ENCODE assay signal across 20 cellular contexts in genomic region chr18:33541316-33541715, GRCh38. TPM values are rescaled to one million over a fixed set of nuclear protein-coding genes. Genes with fewer than 3 reads are reported as not detected.
DNase-seq lines count a peak whose midpoint lies in the region; ATAC-seq, FAIRE-seq and TF ChIP-seq lines count a peak whose summit lies in the region.
"Had no signal": no experiment of that assay in that cellular context is flagged by ENCODE, and none has a peak within 500 bp of the region (broad histone marks: within the 10 kb centered on the region; RNA-seq: fewer than 3 reads in every experiment).

No MANE protein-coding gene starts in this region.

- no peak for TF ChIP-seq CTCF in spleen (IDR thresholded peaks at IDR 0.05 in 8 of 11, conservative IDR thresholded peaks at IDR 0.05 in 3 of 11)

- peak; percentile 18 for FAIRE-seq in GM18507 (lab: Jason Lieb, UNC)
- FAIRE-seq: G401.6, GM12892, GM19239 had no signal

- no peaks in the 10 kb centered on the region for H3K4me1 ChIP-seq in spleen

- no peaks in the 10 kb centered on the region for H3K27me3 ChIP-seq in spleen (replicated peaks in 1 of 7)

- peaks cover 0 to 6% (median 0%) of the 10 kb centered on the region in 8 donors for H3K9me3 ChIP-seq in spleen

- peak; percentile 57 for ATAC-seq in HG02981 (IDR thresholded peaks at IDR 0.05; ENCODE audit: unreplicated experiment)
- ATAC-seq in HG03354 (IDR thresholded peaks at IDR 0.05; ENCODE audit: poor library complexity, severe bottlenecking, unreplicated experiment), result peak; percentile 59

- H3K27ac ChIP-seq in spleen, result no peak overlapping the region

- DNase-seq in GM18507 (ENCODE audit: extremely low spot score, insufficient read length, low read depth) (no peak), spleen (no peak), NCI-H2196 treated with DMSO at 0.1 percent for 48 hours (lab: John Stamatoyannopoulos, UW; ENCODE audit: unreplicated experiment) (no peak)
- no peak for DNase-seq in activated T-cell treated with anti-CD3 and anti-CD28 coated beads, Interleukin-2, amount 50 U/mL, for 48 hours
- DNase-seq: C1 segment of cervical spinal cord; Calu3; CD4-positive, alpha-beta memory T cell; COR-L47; DMS153; DND-41; GOT3; H7; HCEC 1CT had no signal

- H3K36me3 ChIP-seq in spleen, result no peaks in the 10 kb centered on the region

- no peak overlapping the region for H3K4me3 ChIP-seq in spleen

- intact Hi-C loops in spleen (cut with DNase I; ENCODE audit: low total_unique reads), result no loop called here

- WGBS in spleen, 5 donors, result 29 to 44% (median 40%) methylated on average over 3 of the region's 3 CpGs

- TF ChIP-seq POLR2A in spleen (IDR thresholded peaks at IDR 0.05), result no peak

RNA-seq across cellular contexts. Expression of gene ASXL3, which starts 36.7 kb away (rescaled TPM):
- 1 to 10 TPM in 4 of 7 donors, under 1 TPM in 3; 0.29 to 3.5 (median 1.0) TPM for total RNA-seq in spleen
- polyA plus RNA-seq in spleen, result under 1 TPM; 0.02 to 0.03 (median 0.03) TPM
- total RNA-seq: A172; CD4-positive, alpha-beta memory T cell had no signal
- polyA plus RNA-seq: BJ; CD4-positive, alpha-beta memory T cell had no signal
